ENCODE assay signal across 15 cellular contexts in the genomic region with DNA sequence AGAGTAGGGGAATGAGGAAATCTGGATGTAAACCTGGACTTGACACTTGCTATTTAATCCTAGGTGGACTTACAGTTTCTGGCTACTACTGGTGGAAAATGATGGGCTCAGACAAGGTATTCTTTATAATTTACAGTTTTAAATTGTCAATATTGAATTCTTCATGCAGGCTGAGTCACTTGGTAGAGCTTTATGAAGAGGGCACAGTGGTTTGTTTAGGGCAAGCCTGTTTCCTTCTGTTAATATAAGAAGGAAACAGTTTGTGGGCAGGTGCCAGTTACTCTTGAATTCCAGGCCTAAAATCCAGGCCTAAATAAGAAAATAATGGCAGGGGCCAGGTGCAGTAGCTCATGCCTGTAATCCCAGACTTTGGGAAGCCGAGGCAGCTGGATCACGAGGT.
DNase-seq lines count a peak whose midpoint lies in the region; ATAC-seq and TF ChIP-seq lines count a peak whose summit lies in the region.
"Had no signal": no experiment of that assay in that cellular context is flagged by ENCODE, and none has a peak within 500 bp of the region (broad histone marks: within the 10 kb centered on the region; RNA-seq: fewer than 3 reads in every experiment).

No MANE protein-coding gene starts in this region.

- peaks cover 3% of the 10 kb centered on the region; the same call in 1 of the 2 replicates for H3F3A ChIP-seq in Loucy (ENCODE audit: low read depth)

- no peak for DNase-seq in activated naive CD8-positive, alpha-beta T cell treated with anti-CD3 and anti-CD28 coated beads, Interleukin-2, amount 50 U/mL, for 24 hours
- DNase-seq in chondrocyte (ENCODE audit: low spot score) = no peak
- no peak for DNase-seq in mucosa of gallbladder (ENCODE audit: low spot score)
- DNase-seq in stimulated activated CD4-positive, alpha-beta T cell treated with anti-CD3 and anti-CD28 coated beads, Interleukin-1b, Interleukin-23, amount 100 ng/mL, for 48 hours = no peak
- DNase-seq in stimulated activated CD4-positive, alpha-beta T cell treated with anti-CD3 and anti-CD28 coated beads, Interleukin-4, amount 100 ng/mL, for 1 hour = no peak
- DNase-seq: 8988T; AML-193; CD8-positive, alpha-beta memory T cell; DMS53; GF-D8 had no signal

- H3K9me2 ChIP-seq in Loucy (replicated peaks; ENCODE audit: low read depth, low read length) = no peaks in the 10 kb centered on the region

- H3K9me3 ChIP-seq in Loucy (ENCODE audit: insufficient read depth, low read depth, low read length) (no peaks in the 10 kb centered on the region), neutrophil (no peaks in the 10 kb centered on the region)
- H3K9me3 ChIP-seq: BLaER1, HAP-1 had no signal

- peak overlapping the region; percentile 67 for H3K9ac ChIP-seq in Loucy (ENCODE audit: low read depth, low read length, poor library complexity, severe bottlenecking)
- H3K9ac ChIP-seq: BLaER1 had no signal

- H3K36me3 ChIP-seq in Loucy (ENCODE audit: insufficient read depth, low read length) (no peaks in the 10 kb centered on the region), neutrophil (no peaks in the 10 kb centered on the region)
- H3K36me3 ChIP-seq: BLaER1, HAP-1 had no signal

- H3K79me2 ChIP-seq in Loucy (ENCODE audit: insufficient read depth, low read length) = peaks cover 52% of the 10 kb centered on the region

- peak overlapping the region; percentile 77 for H3K4me2 ChIP-seq in Loucy (ENCODE audit: low read depth, low read length, poor library complexity, severe bottlenecking)
- H3K4me2 ChIP-seq: BLaER1 had no signal

- peak overlapping the region; percentile 50 for H3K4me3 ChIP-seq in Loucy (ENCODE audit: low read length, poor library complexity, severe bottlenecking)
- no peak overlapping the region for H3K4me3 ChIP-seq in neutrophil (ENCODE audit: low read depth in 1 of 2, low read length in 1 of 2)
- H3K4me3 ChIP-seq: BLaER1, HAP-1 had no signal

- H3K27me3 ChIP-seq in Loucy (ENCODE audit: insufficient read depth, low read length, poor library complexity, severe bottlenecking) (no peaks in the 10 kb centered on the region), neutrophil (no peaks in the 10 kb centered on the region)
- H3K27me3 ChIP-seq: BLaER1 had no signal

- no peak overlapping the region for H3K4me3 Mint-ChIP-seq in activated naive CD8-positive, alpha-beta T cell
- H3K4me3 Mint-ChIP-seq in activated naive CD8-positive, alpha-beta T cell treated with anti-CD3 and anti-CD28 coated beads, Interleukin-2, amount 50 U/mL, for 24 hours = no peak overlapping the region
- no peak overlapping the region for H3K4me3 Mint-ChIP-seq in chondrocyte (ENCODE audit: unreplicated experiment)
- H3K4me3 Mint-ChIP-seq: CD8-positive, alpha-beta memory T cell had no signal

- peak overlapping the region; percentile 36 for H3K27ac Mint-ChIP-seq in activated naive CD8-positive, alpha-beta T cell
- no peak overlapping the region for H3K27ac Mint-ChIP-seq in activated naive CD8-positive, alpha-beta T cell treated with anti-CD3 and anti-CD28 coated beads, Interleukin-2, amount 50 U/mL, for 24 hours
- peak overlapping the region; percentile 37 for H3K27ac Mint-ChIP-seq in chondrocyte (ENCODE audit: unreplicated experiment)
- H3K27ac Mint-ChIP-seq: CD8-positive, alpha-beta memory T cell had no signal

- no peak overlapping the region for H2AFZ ChIP-seq in Loucy (ENCODE audit: low read length)

- peaks cover 4% of the 10 kb centered on the region for H3K36me3 Mint-ChIP-seq in activated naive CD8-positive, alpha-beta T cell
- peaks cover 10% of the 10 kb centered on the region for H3K36me3 Mint-ChIP-seq in activated naive CD8-positive, alpha-beta T cell treated with anti-CD3 and anti-CD28 coated beads, Interleukin-2, amount 50 U/mL, for 24 hours (ENCODE audit: low read depth)
- no peaks in the 10 kb centered on the region for H3K36me3 Mint-ChIP-seq in chondrocyte (ENCODE audit: low read depth)

- no peaks in the 10 kb centered on the region for H3K27me3 Mint-ChIP-seq in activated naive CD8-positive, alpha-beta T cell
- H3K27me3 Mint-ChIP-seq in activated naive CD8-positive, alpha-beta T cell treated with anti-CD3 and anti-CD28 coated beads, Interleukin-2, amount 50 U/mL, for 24 hours = no peaks in the 10 kb centered on the region
- H3K27me3 Mint-ChIP-seq in chondrocyte (ENCODE audit: low read depth) = no peaks in the 10 kb centered on the region

- ATAC-seq in activated naive CD8-positive, alpha-beta T cell treated with anti-CD3 and anti-CD28 coated beads, Interleukin-2, amount 50 U/mL, for 24 hours = no peak

- H3K4me1 ChIP-seq in Loucy (ENCODE audit: insufficient read depth, low read length, poor library complexity, severe bottlenecking) (peaks cover 67% of the 10 kb centered on the region), neutrophil (ENCODE audit: control insufficient read depth in 1 of 2, insufficient read depth in 1 of 2, low read depth in 1 of 2, low read length in 1 of 2) (peaks cover 10 to 19% of the 10 kb centered on the region in 2 experiments)

- H3K9me3 Mint-ChIP-seq in activated naive CD8-positive, alpha-beta T cell (ENCODE audit: low read depth) = no peaks in the 10 kb centered on the region
- no peaks in the 10 kb centered on the region for H3K9me3 Mint-ChIP-seq in activated naive CD8-positive, alpha-beta T cell treated with anti-CD3 and anti-CD28 coated beads, Interleukin-2, amount 50 U/mL, for 24 hours
- no peaks in the 10 kb centered on the region for H3K9me3 Mint-ChIP-seq in chondrocyte (ENCODE audit: low read depth)
- H3K9me3 Mint-ChIP-seq: CD8-positive, alpha-beta memory T cell had no signal

- TF ChIP-seq CTCF in Loucy (conservative IDR thresholded peaks at IDR 0.05; ENCODE audit: low read length) (no peak), chondrocyte (IDR thresholded peaks at IDR 0.05) (no peak), neutrophil (IDR thresholded peaks at IDR 0.05) (no peak)

- H3K27ac ChIP-seq in neutrophil = peak overlapping the region; percentile 50
- H3K27ac ChIP-seq: BLaER1 had no signal

- peaks cover 29% of the 10 kb centered on the region for H3K4me1 Mint-ChIP-seq in activated naive CD8-positive, alpha-beta T cell (ENCODE audit: low read depth)
- peaks cover 29% of the 10 kb centered on the region for H3K4me1 Mint-ChIP-seq in activated naive CD8-positive, alpha-beta T cell treated with anti-CD3 and anti-CD28 coated beads, Interleukin-2, amount 50 U/mL, for 24 hours
- H3K4me1 Mint-ChIP-seq in chondrocyte (ENCODE audit: low read depth) = peaks cover 70% of the 10 kb centered on the region

- H4K20me1 ChIP-seq in Loucy (ENCODE audit: insufficient read depth, low read length, poor library complexity, severe bottlenecking) = no peaks in the 10 kb centered on the region
- H4K20me1 ChIP-seq: BLaER1 had no signal
